Comparison of ENCODE assay signal across 10 cellular contexts in the genomic region with DNA sequence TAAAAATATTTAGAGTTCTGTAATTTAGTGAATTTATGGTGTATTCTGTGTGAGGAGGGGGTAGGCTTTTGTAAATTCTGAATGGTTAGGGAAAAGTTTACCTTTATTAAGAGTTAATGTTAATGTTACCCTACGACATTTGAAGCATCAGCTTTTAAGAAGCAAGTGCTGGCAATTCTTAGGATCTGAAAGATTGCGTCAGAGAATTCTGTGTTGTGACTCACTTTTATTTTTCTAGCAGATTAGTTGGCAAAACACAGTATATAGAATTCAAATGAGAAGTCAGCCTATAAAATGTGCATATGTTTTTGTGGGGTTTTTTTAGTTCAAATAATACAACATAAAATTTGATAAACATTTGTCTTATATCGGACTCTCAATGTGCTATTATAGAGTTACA.
DNase-seq lines count a peak whose midpoint lies in the region; ATAC-seq and TF ChIP-seq lines count a peak whose summit lies in the region.
"Had no signal": no experiment of that assay in that cellular context is flagged by ENCODE, and none has a peak within 500 bp of the region (broad histone marks: within the 10 kb centered on the region; RNA-seq: fewer than 3 reads in every experiment).

No MANE protein-coding gene starts in this region.

- in situ Hi-C loops in mammary epithelial cell (cut with MboI; ENCODE audit: low sequenced_read_pairs in 2 of 2) = no loop called here

- intact Hi-C loops in mammary epithelial cell (cut with micrococcal nuclease) = no loop called here

- peaks cover 70% of the 10 kb centered on the region for H3K79me2 ChIP-seq in mammary epithelial cell (ENCODE audit: insufficient read depth, low read length)

- H3K4me2 ChIP-seq in mammary epithelial cell (ENCODE audit: insufficient read depth, low read depth, low read length) = peak overlapping the region; percentile 85

- peak overlapping the region in 1 of 3 experiments; percentile 32 for H3K4me3 ChIP-seq in mammary epithelial cell (replicated peaks in 1 of 3; ENCODE audit: insufficient read depth in 1 of 3, low read depth in 2 of 3, low read length in 3 of 3)
- H3K4me3 ChIP-seq: colonic mucosa had no signal

- DNase-seq in AML-193 (lab: John Stamatoyannopoulos, UW) (peak; percentile 29 to 54), LHCN-M2 (ENCODE audit: low read depth) (peak; percentile 73), mammary epithelial cell (peak; percentile 70), myocyte (ENCODE audit: low read depth) (peak; percentile 34), islet precursor cell (no peak), DMS153 (lab: John Stamatoyannopoulos, UW) (no peak)
- DNase-seq: activated CD4-positive, CD25-positive, alpha-beta regulatory T cell; colonic mucosa had no signal

- no peaks in the 10 kb centered on the region for H3K27me3 ChIP-seq in mammary epithelial cell (ENCODE audit: insufficient read depth, low read length)
- H3K27me3 ChIP-seq: colonic mucosa had no signal

- H4K20me1 ChIP-seq in mammary epithelial cell (ENCODE audit: insufficient read depth, low read length) = no peaks in the 10 kb centered on the region

- no peak overlapping the region for H2AFZ ChIP-seq in mammary epithelial cell (ENCODE audit: low read depth, low read length)

- peaks cover 40% of the 10 kb centered on the region for H3K4me1 ChIP-seq in mammary epithelial cell (ENCODE audit: insufficient read depth, low read length)
- H3K4me1 ChIP-seq: colonic mucosa had no signal

- H3K27ac ChIP-seq in mammary epithelial cell (ENCODE audit: insufficient read depth, low read depth, low read length) = peak overlapping the region; percentile 74
- H3K27ac ChIP-seq: colonic mucosa had no signal

- CTCF ChIA-PET in mammary epithelial cell (lab: Charles Lee; ENCODE audit: low non-redundant PET) = no interaction called here

- ATAC-seq in GM18502 (IDR thresholded peaks at IDR 0.05; ENCODE audit: poor library complexity, unreplicated experiment) (no peak), HG02642 (IDR thresholded peaks at IDR 0.05; ENCODE audit: poor library complexity, unreplicated experiment) (no peak)

- 24% methylated on average over 3 of the region's 3 CpGs for WGBS in mammary epithelial cell (ENCODE audit: low coverage, missing lambda C conversion rate)

- no peaks in the 10 kb centered on the region for H3K36me3 ChIP-seq in mammary epithelial cell (ENCODE audit: insufficient read depth, low read length)
- H3K36me3 ChIP-seq: colonic mucosa had no signal

- H3K9me3 ChIP-seq in mammary epithelial cell (replicated peaks; ENCODE audit: insufficient read depth, low read length) = no peaks in the 10 kb centered on the region
- H3K9me3 ChIP-seq: colonic mucosa had no signal

- TF ChIP-seq CTCF in mammary epithelial cell (conservative IDR thresholded peaks at IDR 0.05 in 1 of 2, IDR thresholded peaks at IDR 0.05 in 1 of 2; ENCODE audit: extremely low read depth in 1 of 2, insufficient read depth in 1 of 2, low read depth in 1 of 2, low read length in 2 of 2) = no peak

- BruUV-seq in mammary epithelial cell (replicated peaks; lab: Mats Ljungman, UMichigan) = no TSS peak

- H3K9ac ChIP-seq in mammary epithelial cell (ENCODE audit: insufficient read depth, low read length) = peak overlapping the region; percentile 56

- dilution Hi-C loops in mammary epithelial cell (cut with HindIII; ENCODE audit: low sequenced_read_pairs) = no loop called here

Comparison
In these comparisons a context has a peak if more than half of its experiments do, and no peak if none do; other contexts are left out.
1. DNase-seq: peak in AML-193 (2 of 2), LHCN-M2 (single experiment), mammary epithelial cell (single experiment) and myocyte (single experiment); none in islet precursor cell (single experiment) and DMS153 (single experiment).